In the genomic region with DNA sequence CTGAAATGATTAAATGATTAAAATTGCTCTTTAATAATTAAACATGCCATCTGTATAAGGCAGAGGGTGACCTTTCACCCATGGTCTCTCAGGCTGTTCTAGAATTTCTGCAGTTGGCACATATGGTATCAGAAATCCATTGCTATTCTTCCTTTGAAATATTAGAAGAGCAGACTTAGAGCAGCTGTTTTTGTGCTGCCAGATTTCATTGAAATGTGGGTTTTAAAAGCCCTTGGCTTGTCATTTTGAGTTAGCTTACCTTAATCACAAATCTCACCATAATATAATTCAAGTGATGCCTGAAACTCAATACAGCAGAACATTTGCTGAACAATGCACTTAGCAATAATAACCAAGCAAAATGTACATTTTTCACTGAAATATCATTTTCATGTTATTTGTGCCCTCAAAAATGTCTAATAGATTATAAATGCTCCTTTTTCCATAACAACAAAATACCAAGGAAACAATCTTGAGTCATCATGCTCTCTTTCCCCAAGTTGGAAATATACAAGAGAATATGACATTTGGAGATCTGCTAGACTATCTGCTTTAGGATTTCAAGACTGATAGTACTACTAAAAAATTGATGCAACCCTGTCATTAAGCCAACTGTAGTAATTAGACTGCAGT, we compare ENCODE assay signal across 1 cellular context.
TF ChIP-seq lines count a peak whose summit lies in the region.

No MANE protein-coding gene starts in this region.

TF ChIP-seq in SK-N-SH, 30 proteins besides CTCF, POLR2A, EP300 and RAD21 (continued from another document):
- TF ChIP-seq, protein P1, sequence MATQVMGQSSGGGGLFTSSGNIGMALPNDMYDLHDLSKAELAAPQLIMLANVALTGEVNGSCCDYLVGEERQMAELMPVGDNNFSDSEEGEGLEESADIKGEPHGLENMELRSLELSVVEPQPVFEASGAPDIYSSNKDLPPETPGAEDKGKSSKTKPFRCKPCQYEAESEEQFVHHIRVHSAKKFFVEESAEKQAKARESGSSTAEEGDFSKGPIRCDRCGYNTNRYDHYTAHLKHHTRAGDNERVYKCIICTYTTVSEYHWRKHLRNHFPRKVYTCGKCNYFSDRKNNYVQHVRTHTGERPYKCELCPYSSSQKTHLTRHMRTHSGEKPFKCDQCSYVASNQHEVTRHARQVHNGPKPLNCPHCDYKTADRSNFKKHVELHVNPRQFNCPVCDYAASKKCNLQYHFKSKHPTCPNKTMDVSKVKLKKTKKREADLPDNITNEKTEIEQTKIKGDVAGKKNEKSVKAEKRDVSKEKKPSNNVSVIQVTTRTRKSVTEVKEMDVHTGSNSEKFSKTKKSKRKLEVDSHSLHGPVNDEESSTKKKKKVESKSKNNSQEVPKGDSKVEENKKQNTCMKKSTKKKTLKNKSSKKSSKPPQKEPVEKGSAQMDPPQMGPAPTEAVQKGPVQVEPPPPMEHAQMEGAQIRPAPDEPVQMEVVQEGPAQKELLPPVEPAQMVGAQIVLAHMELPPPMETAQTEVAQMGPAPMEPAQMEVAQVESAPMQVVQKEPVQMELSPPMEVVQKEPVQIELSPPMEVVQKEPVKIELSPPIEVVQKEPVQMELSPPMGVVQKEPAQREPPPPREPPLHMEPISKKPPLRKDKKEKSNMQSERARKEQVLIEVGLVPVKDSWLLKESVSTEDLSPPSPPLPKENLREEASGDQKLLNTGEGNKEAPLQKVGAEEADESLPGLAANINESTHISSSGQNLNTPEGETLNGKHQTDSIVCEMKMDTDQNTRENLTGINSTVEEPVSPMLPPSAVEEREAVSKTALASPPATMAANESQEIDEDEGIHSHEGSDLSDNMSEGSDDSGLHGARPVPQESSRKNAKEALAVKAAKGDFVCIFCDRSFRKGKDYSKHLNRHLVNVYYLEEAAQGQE (IDR thresholded peaks at IDR 0.05; ENCODE audit: low read depth, low read length): no peak
- peak; percentile 56; the same call in 1 of the 2 replicates for TF ChIP-seq EZH2phosphoT487 (IDR thresholded peaks at IDR 0.05; ENCODE audit: borderline replicate concordance, low read depth)
- 0 out of 2 replicates have a peak, but pooled peaks have one; percentile 20 for TF ChIP-seq TAF1 (IDR thresholded peaks at IDR 0.05; ENCODE audit: borderline replicate concordance, low read depth, low read length)
- peak; percentile 46; the same call in 1 of the 2 replicates for TF ChIP-seq FOSL2 (IDR thresholded peaks at IDR 0.05; ENCODE audit: borderline replicate concordance, low read depth)
- no peak for TF ChIP-seq YY1 (IDR thresholded peaks at IDR 0.05; ENCODE audit: low read depth)
- TF ChIP-seq NRF1 (IDR thresholded peaks at IDR 0.05; ENCODE audit: low read depth, low read length): no peak
- TF ChIP-seq FOXJ3 (CRISPR knock-in tag; IDR thresholded peaks at IDR 0.05): no peak
- TF ChIP-seq CHD2 (IDR thresholded peaks at IDR 0.05; ENCODE audit: low read length, partially characterized antibody): no peak
- peak; percentile 97 for TF ChIP-seq FOXM1 (IDR thresholded peaks at IDR 0.05; ENCODE audit: low read depth)
- TF ChIP-seq RCOR1 (IDR thresholded peaks at IDR 0.05; ENCODE audit: low read length): 0 out of 2 replicates have a peak, but pooled peaks have one; percentile 9
- TF ChIP-seq POLR2AphosphoS5 (IDR thresholded peaks at IDR 0.05; ENCODE audit: low read depth, low read length): peak; percentile 96
- peak; percentile 98 for TF ChIP-seq PBX3 (IDR thresholded peaks at IDR 0.05)
- TF ChIP-seq JUND (IDR thresholded peaks at IDR 0.05): peak; percentile 88
- TF ChIP-seq RXRA (IDR thresholded peaks at IDR 0.05; ENCODE audit: borderline replicate concordance, low read depth): peak; percentile 42; the same call in 1 of the 2 replicates
- no peak for TF ChIP-seq GATA2 (CRISPR knock-in tag; IDR thresholded peaks at IDR 0.05)
- peak; percentile 99 for TF ChIP-seq TCF12 (IDR thresholded peaks at IDR 0.05)
